ENCODE assay signal across 8 cellular contexts in genomic region chr7:43650457-43651052, GRCh38.
DNase-seq lines count a peak whose midpoint lies in the region; ATAC-seq and TF ChIP-seq lines count a peak whose summit lies in the region.

No MANE protein-coding gene starts in this region.

- peaks cover 79% of the 10 kb centered on the region for H3K4me1 Mint-ChIP-seq in chondrocyte (ENCODE audit: low read depth)
- H3K4me1 Mint-ChIP-seq in nephron: peaks cover 56% of the 10 kb centered on the region

- H3K4me3 Mint-ChIP-seq in chondrocyte (ENCODE audit: unreplicated experiment) (peak overlapping the region; percentile 53), nephron (no peak overlapping the region)

- H4K20me1 ChIP-seq in MM.1S (ENCODE audit: insufficient read depth, low read length): peaks cover 13% of the 10 kb centered on the region; the same call in 1 of the 2 replicates

- peaks cover 51% of the 10 kb centered on the region for H3K79me2 ChIP-seq in MM.1S (ENCODE audit: low read length)

- H3K9me3 Mint-ChIP-seq in chondrocyte (ENCODE audit: low read depth) (no peaks in the 10 kb centered on the region), nephron (no peaks in the 10 kb centered on the region)

- H3K4me2 ChIP-seq in MM.1S (ENCODE audit: low read depth, low read length): peak overlapping the region; percentile 92

- no peak overlapping the region; the same call in 1 of the 2 replicates for H3K4me3 ChIP-seq in MM.1S (ENCODE audit: low read length)

- ATAC-seq in HG02588 (IDR thresholded peaks at IDR 0.05; ENCODE audit: unreplicated experiment): no peak
- no peak for ATAC-seq in GM18870 (IDR thresholded peaks at IDR 0.05; ENCODE audit: unreplicated experiment)

- H3K27ac ChIP-seq in MM.1S (ENCODE audit: low read length): peak overlapping the region; percentile 82; the same call in 1 of the 2 replicates

- TF ChIP-seq CTCF in MM.1S (IDR thresholded peaks at IDR 0.05; ENCODE audit: low read length) (no peak), chondrocyte (IDR thresholded peaks at IDR 0.05) (peak; percentile 5), nephron (IDR thresholded peaks at IDR 0.05; ENCODE audit: unreplicated experiment in 3 of 3) (no peak)

- peaks cover 78% of the 10 kb centered on the region for H3K4me1 ChIP-seq in MM.1S (ENCODE audit: low read length)

- DNase-seq in Caki2 (ENCODE audit: low read depth) (peak; percentile 47), MM.1S (no peak), chondrocyte (ENCODE audit: low spot score) (no peak), pons (ENCODE audit: low spot score) (no peak), HPDE6-E6E7 (ENCODE audit: extremely low spot score) (no peak)

- in situ Hi-C loops in Caki2 (cut with HindIII; ENCODE audit: low pct_unique_long_range_greater_than_20kb, low sequenced_read_pairs): no loop called here

- H2AFZ ChIP-seq in MM.1S (ENCODE audit: low read length): no peak overlapping the region

- H3F3A ChIP-seq in MM.1S (ENCODE audit: insufficient read depth, low read length): peaks cover 64% of the 10 kb centered on the region

- H3K27me3 Mint-ChIP-seq in chondrocyte (ENCODE audit: low read depth) (no peaks in the 10 kb centered on the region), nephron (ENCODE audit: low read depth) (no peaks in the 10 kb centered on the region)

- H3K9me3 ChIP-seq in MM.1S (replicated peaks; ENCODE audit: insufficient read depth, low read length): no peaks in the 10 kb centered on the region

- no peaks in the 10 kb centered on the region; the same call in 1 of the 2 replicates for H3K36me3 ChIP-seq in MM.1S (replicated peaks; ENCODE audit: insufficient read depth, low read length)

- no peaks in the 10 kb centered on the region for H3K27me3 ChIP-seq in MM.1S (replicated peaks; ENCODE audit: insufficient read depth, low read length)

- H3K9me2 ChIP-seq in MM.1S (replicated peaks; ENCODE audit: insufficient read depth, low read length): no peaks in the 10 kb centered on the region

- H3K9ac ChIP-seq in MM.1S (ENCODE audit: low read length): peak overlapping the region; percentile 17; the same call in 1 of the 2 replicates

- H3K27ac Mint-ChIP-seq in chondrocyte (ENCODE audit: unreplicated experiment) (peak overlapping the region; percentile 88), nephron (peak overlapping the region; percentile 65 to 98 (median 76))

- H3K36me3 Mint-ChIP-seq in chondrocyte (ENCODE audit: low read depth) (peaks cover 5% of the 10 kb centered on the region), nephron (ENCODE audit: low read depth) (peaks cover 47% of the 10 kb centered on the region)
